8 cellular contexts compared by ENCODE assay signal in the genomic region with DNA sequence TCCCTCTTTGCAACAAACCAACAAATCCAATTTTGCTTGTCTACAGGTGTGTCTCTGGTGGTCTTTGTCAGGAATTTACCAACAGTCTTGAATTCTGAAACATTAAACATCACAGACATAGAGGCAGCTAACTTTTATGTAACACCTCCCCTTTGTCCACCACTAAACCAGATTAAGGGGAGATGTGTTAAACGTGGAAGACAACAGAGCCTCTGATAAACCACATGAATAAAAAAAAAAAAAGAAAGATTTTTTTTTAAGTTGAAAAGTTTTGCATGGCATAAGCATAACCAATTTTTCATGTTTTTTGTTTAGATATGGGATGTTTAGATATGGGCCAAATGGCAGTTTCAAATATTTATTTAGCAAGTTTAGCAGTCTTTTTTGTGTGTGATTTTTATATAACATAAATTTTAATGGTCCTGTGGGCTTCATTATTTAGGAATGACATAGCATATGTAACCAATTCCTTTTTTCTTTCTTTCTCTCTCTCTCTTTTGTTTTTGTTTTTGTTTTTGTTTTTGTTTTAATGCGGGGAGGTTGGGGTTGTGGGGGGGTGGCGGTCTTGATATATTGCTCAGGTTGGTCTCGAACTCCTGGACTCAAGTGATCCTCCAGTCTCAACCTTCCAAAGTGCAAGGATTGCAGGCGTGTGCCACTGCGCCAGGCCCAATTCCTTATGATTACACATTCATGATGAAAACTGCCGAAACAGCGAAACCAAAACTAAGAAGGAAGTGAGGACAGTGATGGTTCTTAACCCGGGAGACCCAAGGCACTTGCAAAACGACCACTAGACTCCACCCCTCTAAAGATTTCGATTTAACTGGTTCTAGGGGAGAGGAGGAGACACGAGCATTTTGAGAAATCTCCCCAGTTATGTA.
A peak's percentile ranks its signal among the peaks of the same experiment; 100 is the strongest.
DNase-seq lines count a peak whose midpoint lies in the region; ATAC-seq, FAIRE-seq and TF ChIP-seq lines count a peak whose summit lies in the region.

No MANE protein-coding gene starts in this region.

- peak overlapping the region; percentile 62 for H3K27ac ChIP-seq in brain microvascular endothelial cell
- H3K27ac ChIP-seq in kidney (ENCODE audit: low read depth in 2 of 2, low read length in 2 of 2), result peak overlapping the region in 1 of 2 donors; percentile 35

- H3K27me3 ChIP-seq in brain microvascular endothelial cell (replicated peaks), result no peaks in the 10 kb centered on the region

- no peaks in the 10 kb centered on the region for H3K36me3 ChIP-seq in brain microvascular endothelial cell (replicated peaks)
- no peaks in the 10 kb centered on the region for H3K36me3 ChIP-seq in kidney (ENCODE audit: control insufficient read depth in 1 of 2, insufficient read depth in 2 of 2, low read length in 2 of 2)

- peak overlapping the region in 1 of 2 donors; percentile 9 for H3K9ac ChIP-seq in kidney (ENCODE audit: low read length in 2 of 2)

- H3K4me1 ChIP-seq in kidney (ENCODE audit: control insufficient read depth in 1 of 2, insufficient read depth in 1 of 2, low read depth in 1 of 2, low read length in 2 of 2), result no peaks in the 10 kb centered on the region

- FAIRE-seq in kidney (lab: Jason Lieb, UNC), result no peak

- DNase-seq in AG09319 (ENCODE audit: extremely low read depth, low read depth), result peak; percentile 75
- DNase-seq in GM20000 (ENCODE audit: low spot score), result peak; percentile 34
- DNase-seq in NOMO-1 treated with dmso at 0.1 percent for 144 hours (lab: John Stamatoyannopoulos, UW; ENCODE audit: unreplicated experiment), result peak; percentile 96
- peak; percentile 72 for DNase-seq in brain microvascular endothelial cell
- DNase-seq in kidney, result peak; percentile 71
- DNase-seq in stimulated activated naive CD8-positive, alpha-beta T cell treated with anti-CD3 and anti-CD28 coated beads, Interleukin-15, Interleukin-2, amounts not matched to agents 100 U/mL and 50 U/mL, for 24 hours, result peak; percentile 44
- no peak for DNase-seq in NCI-H2081 treated with DMSO at 0.1 percent for 48 hours (lab: John Stamatoyannopoulos, UW)
- no peak for DNase-seq in activated CD4-positive, CD25-positive, alpha-beta regulatory T cell (lab: John Stamatoyannopoulos, UW)

- H3K9me3 ChIP-seq in kidney (ENCODE audit: control insufficient read depth in 1 of 2, low read length in 2 of 2), result no peaks in the 10 kb centered on the region

- H3K4me3 ChIP-seq in brain microvascular endothelial cell (ENCODE audit: low read depth, low read length) (peak overlapping the region; percentile 57), kidney (ENCODE audit: low read length in 2 of 2) (peak overlapping the region; percentile 56 to 71)

- in situ Hi-C loops in brain microvascular endothelial cell (cut with HindIII; ENCODE audit: low pct_ligation_motif_present, low sequenced_read_pairs), result no loop called here

- ATAC-seq in stimulated activated naive CD8-positive, alpha-beta T cell treated with anti-CD3 and anti-CD28 coated beads, Interleukin-15, Interleukin-2, amounts not matched to agents 100 U/mL and 50 U/mL, for 24 hours, result peak; percentile 45

- TF ChIP-seq CTCF in AG09319 (IDR thresholded peaks at IDR 0.05; ENCODE audit: low read depth, low read length), result no peak
- no peak for TF ChIP-seq CTCF in GM20000 (IDR thresholded peaks at IDR 0.05; ENCODE audit: extremely low read depth, missing control alignments)
- TF ChIP-seq CTCF in brain microvascular endothelial cell (IDR thresholded peaks at IDR 0.05; ENCODE audit: low read depth, low read length, missing control alignments), result no peak
- TF ChIP-seq CTCF in kidney (IDR thresholded peaks at IDR 0.05; ENCODE audit: borderline replicate concordance, extremely low read depth, insufficient read depth), result no peak

- intact Hi-C loops in kidney (cut with DNase I), result no loop called here

Comparison
In these comparisons a context has a peak if more than half of its experiments do, and no peak if none do; other contexts are left out.
1. DNase-seq: peak in AG09319 (single experiment), GM20000 (single experiment), NOMO-1 treated with dmso at 0.1 percent for 144 hours (single experiment), brain microvascular endothelial cell (single experiment), kidney (single experiment) and stimulated activated naive CD8-positive, alpha-beta T cell treated with anti-CD3 and anti-CD28 coated beads, Interleukin-15, Interleukin-2, amounts not matched to agents 100 U/mL and 50 U/mL, for 24 hours (single experiment); none in NCI-H2081 treated with DMSO at 0.1 percent for 48 hours (single experiment) and activated CD4-positive, CD25-positive, alpha-beta regulatory T cell (0 of 4).